In genomic region chr10:22712246-22712958, GRCh38 we compare ENCODE assay signal across 8 cellular contexts. TPM values are rescaled to one million over a fixed set of nuclear protein-coding genes. Genes with fewer than 3 reads are reported as not detected.
DNase-seq lines count a peak whose midpoint lies in the region; ATAC-seq and TF ChIP-seq lines count a peak whose summit lies in the region.

No MANE protein-coding gene starts in this region.

- intact Hi-C loops in posterior cingulate gyrus (cut with DNase I): loop anchor here (5.0 to 10.0 kb wide), 4 partner anchors 95 to 458 kb away; partner anchors contain the start of gene SPAG6

- H3K9me3 ChIP-seq in AG04450 (ENCODE audit: control insufficient read depth, insufficient read depth, low read length) (no peaks in the 10 kb centered on the region), HUES64 (ENCODE audit: insufficient read depth, low read depth, low read length) (no peaks in the 10 kb centered on the region), muscle layer of colon (ENCODE audit: low read length) (no peaks in the 10 kb centered on the region)

- H3K9me3 Mint-ChIP-seq in central memory CD8-positive, alpha-beta T cell: no peaks in the 10 kb centered on the region

- no peak overlapping the region for H3K9ac ChIP-seq in HUES64 (ENCODE audit: low read depth, low read length)
- H3K9ac ChIP-seq in muscle layer of colon (ENCODE audit: low read length): peak overlapping the region; percentile 37

- peaks cover 29% of the 10 kb centered on the region for H3K36me3 Mint-ChIP-seq in central memory CD8-positive, alpha-beta T cell (ENCODE audit: insufficient read depth)

- H3K27ac ChIP-seq in AG04450 (ENCODE audit: low read depth, low read length) (no peak overlapping the region), HUES64 (ENCODE audit: low read depth, low read length) (no peak overlapping the region), muscle layer of colon (ENCODE audit: low read depth, low read length) (no peak overlapping the region)

- H3K27ac Mint-ChIP-seq in central memory CD8-positive, alpha-beta T cell (ENCODE audit: low read depth): peak overlapping the region; percentile 93

- ATAC-seq in central memory CD8-positive, alpha-beta T cell (replicated peaks; ENCODE audit: extremely low read depth, poor library complexity, severe bottlenecking): no peak
- ATAC-seq in HG03520 (IDR thresholded peaks at IDR 0.05; ENCODE audit: unreplicated experiment) (no peak), HG03108 (IDR thresholded peaks at IDR 0.05; ENCODE audit: unreplicated experiment) (no peak), GM18520 (IDR thresholded peaks at IDR 0.05; ENCODE audit: unreplicated experiment) (no peak)

- no peaks in the 10 kb centered on the region for H3K36me3 ChIP-seq in HUES64 (ENCODE audit: insufficient read depth, low read length)
- H3K36me3 ChIP-seq in muscle layer of colon (ENCODE audit: insufficient read depth, low read length): no peaks in the 10 kb centered on the region

- no peak for TF ChIP-seq CTCF in AG04450 (IDR thresholded peaks at IDR 0.05; ENCODE audit: low read depth, low read length)

- POLR2A ChIA-PET in AG04450 (lab: Yijun Ruan, JAX): interaction anchor here (0.7 to 1.0 kb wide), 3 partner anchors 92 to 369 kb away, joined by 4 to 7 read pairs (median 5); no protein-coding TSS in a partner anchor

- H3K4me1 ChIP-seq in HUES64 (ENCODE audit: insufficient read depth, low read length) (peaks cover 22% of the 10 kb centered on the region), muscle layer of colon (ENCODE audit: insufficient read depth, low read length) (peaks cover 28% of the 10 kb centered on the region)

- H3K27me3 ChIP-seq in AG04450 (ENCODE audit: control insufficient read depth, insufficient read depth, low read length): no peaks in the 10 kb centered on the region
- peaks cover 28% of the 10 kb centered on the region for H3K27me3 ChIP-seq in HUES64 (ENCODE audit: insufficient read depth, low read length)
- H3K27me3 ChIP-seq in muscle layer of colon (ENCODE audit: control insufficient read depth in 1 of 2, insufficient read depth in 2 of 2, low read length in 2 of 2): no peaks in the 10 kb centered on the region

- H3K4me3 ChIP-seq in AG04450 (ENCODE audit: low read depth, low read length) (peak overlapping the region; percentile 96), HUES64 (ENCODE audit: low read length) (peak overlapping the region; percentile 82), muscle layer of colon (ENCODE audit: low read depth in 1 of 2, low read length in 2 of 2) (peak overlapping the region; percentile 74 to 97)

- peaks cover 54% of the 10 kb centered on the region for H3K4me1 Mint-ChIP-seq in central memory CD8-positive, alpha-beta T cell

- H3K4me3 Mint-ChIP-seq in central memory CD8-positive, alpha-beta T cell: peak overlapping the region; percentile 91

- CTCF ChIA-PET in AG04450 (lab: Charles Lee): interaction anchor here (1.0 to 1.7 kb wide), 2 partner anchors 18 to 138 kb away, joined by 3 to 9 read pairs; no protein-coding TSS in a partner anchor

- DNase-seq in AG04450 (ENCODE audit: low read depth, low spot score): no peak
- no peak for DNase-seq in central memory CD8-positive, alpha-beta T cell (ENCODE audit: low spot score in 2 of 2)
- DNase-seq in posterior cingulate gyrus: no peak

- 48% methylated on average over 6 of the region's 8 CpGs for WGBS in HUES64

- H3K27me3 Mint-ChIP-seq in central memory CD8-positive, alpha-beta T cell: no peaks in the 10 kb centered on the region

RNA-seq across cellular contexts. Expression of gene PIP4K2A, which starts 2.0 kb away (rescaled TPM):
- polyA plus RNA-seq in AG04450 (2011; rRNA removed): 21.5 and 24.1 TPM in 2 replicates
- 24.2 and 31.8 TPM in 2 replicates for polyA minus RNA-seq in AG04450 (2011; rRNA and poly(A)+ RNA removed)
- 22.0 TPM for polyA plus RNA-seq in HUES64 (2013, experiment 1 of 2)
- polyA plus RNA-seq in HUES64 (2013, experiment 2 of 2): 22.4 TPM
